12 cellular contexts compared by ENCODE assay signal in the genomic region with DNA sequence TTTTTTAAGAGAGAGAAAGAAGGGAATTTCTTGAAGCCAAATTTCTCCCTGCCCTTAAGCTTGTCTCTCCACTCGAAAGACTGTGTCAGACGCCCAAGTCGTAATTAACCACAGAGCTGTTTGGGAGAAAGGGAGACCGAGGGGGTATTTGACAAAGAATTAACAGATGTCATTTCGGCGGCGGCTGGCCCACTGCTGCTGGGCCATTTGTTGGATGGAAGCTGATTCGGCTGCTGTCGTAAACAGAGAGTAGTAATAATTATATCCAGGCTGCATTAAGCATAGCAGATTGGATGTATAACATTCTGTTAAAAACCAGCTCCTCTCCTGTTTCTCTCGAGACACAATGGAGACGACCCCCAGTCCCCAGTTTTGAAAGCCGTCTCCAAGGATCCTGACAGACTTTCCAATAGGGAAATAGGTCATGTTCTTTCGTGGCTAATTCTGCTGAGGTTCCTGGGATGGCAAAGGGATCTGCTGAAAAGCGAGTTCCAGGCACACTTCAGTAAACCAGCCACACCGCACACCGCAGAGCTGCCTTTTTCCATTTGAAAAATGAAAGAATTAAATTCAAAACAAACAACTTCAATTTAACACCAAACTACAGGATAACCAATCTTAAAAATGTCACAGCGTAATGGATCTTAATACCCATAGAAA.
A peak's percentile ranks its signal among the peaks of the same experiment; 100 is the strongest.
DNase-seq lines count a peak whose midpoint lies in the region; ATAC-seq and TF ChIP-seq lines count a peak whose summit lies in the region.
"Had no signal": no experiment of that assay in that cellular context is flagged by ENCODE, and none has a peak within 500 bp of the region (broad histone marks: within the 10 kb centered on the region; RNA-seq: fewer than 3 reads in every experiment).

No MANE protein-coding gene starts in this region.

- H3K4me3 ChIP-seq in mammary epithelial cell (replicated peaks in 1 of 3; ENCODE audit: insufficient read depth in 1 of 3, low read depth in 2 of 3, low read length in 3 of 3) = no peak overlapping the region
- peak overlapping the region; percentile 49 to 66 (median 65) for H3K4me3 ChIP-seq in skeletal muscle tissue (ENCODE audit: low read length in 3 of 3)
- H3K4me3 ChIP-seq: body of pancreas had no signal

- dilution Hi-C loops in mammary epithelial cell (cut with HindIII; ENCODE audit: low sequenced_read_pairs) = no loop called here

- peaks cover 85% of the 10 kb centered on the region for H3K27me3 Mint-ChIP-seq in Calu3 (ENCODE audit: unreplicated experiment)
- peaks cover 7% of the 10 kb centered on the region for H3K27me3 Mint-ChIP-seq in activated CD8-positive, alpha-beta T cell treated with anti-CD3 and anti-CD28 coated beads for 36 hours

- WGBS in mammary epithelial cell (ENCODE audit: low coverage, missing lambda C conversion rate) = 26% methylated on average over 16 of the region's 17 CpGs

- DNase-seq in HEK293T (ENCODE audit: extremely low spot score) (no peak), mammary epithelial cell (no peak), left lobe of liver (ENCODE audit: low spot score) (peak; percentile 22), Calu3 (no peak), Ammon's horn (ENCODE audit: low spot score) (no peak), SK-N-DZ (ENCODE audit: low spot score) (no peak)
- DNase-seq in activated CD8-positive, alpha-beta T cell treated with anti-CD3 and anti-CD28 coated beads for 36 hours = no peak
- DNase-seq: activated T-cell treated with anti-CD3 and anti-CD28 coated beads for 4 hours, PC-3 had no signal

- H3K4me1 Mint-ChIP-seq in Calu3 (ENCODE audit: low read depth, unreplicated experiment) = no peaks in the 10 kb centered on the region
- no peaks in the 10 kb centered on the region for H3K4me1 Mint-ChIP-seq in activated CD8-positive, alpha-beta T cell treated with anti-CD3 and anti-CD28 coated beads for 36 hours (ENCODE audit: low read depth)
- H3K4me1 Mint-ChIP-seq: stimulated activated effector memory CD8-positive, alpha-beta T cell treated with anti-CD3 and anti-CD28 coated beads, Interleukin-12 subunit alpha, Interleukin-12 subunit beta, amount 100 ng/mL, for 72 hours had no signal

- no peaks in the 10 kb centered on the region for H3K9me3 Mint-ChIP-seq in Calu3 (ENCODE audit: low read depth, unreplicated experiment)
- peaks cover 2% of the 10 kb centered on the region for H3K9me3 Mint-ChIP-seq in activated CD8-positive, alpha-beta T cell treated with anti-CD3 and anti-CD28 coated beads for 36 hours
- H3K9me3 Mint-ChIP-seq: stimulated activated effector memory CD8-positive, alpha-beta T cell treated with anti-CD3 and anti-CD28 coated beads, Interleukin-12 subunit alpha, Interleukin-12 subunit beta, amount 100 ng/mL, for 72 hours had no signal

- intact Hi-C loops in mammary epithelial cell (cut with micrococcal nuclease) (loop anchor here (2.0 kb wide), 1 partner anchor 47 kb away; no protein-coding TSS in a partner anchor), Calu3 (cut with micrococcal nuclease; ENCODE audit: unreplicated experiment) (no loop called here)
- intact Hi-C loops in activated CD8-positive, alpha-beta T cell treated with anti-CD3 and anti-CD28 coated beads for 36 hours (cut with micrococcal nuclease) = no loop called here

- H2AFZ ChIP-seq in mammary epithelial cell (ENCODE audit: low read depth, low read length) = peak overlapping the region; percentile 96

- no peaks in the 10 kb centered on the region for H4K20me1 ChIP-seq in mammary epithelial cell (ENCODE audit: insufficient read depth, low read length)

- no peak overlapping the region for H3K27ac Mint-ChIP-seq in Calu3 (ENCODE audit: unreplicated experiment)
- no peak overlapping the region for H3K27ac Mint-ChIP-seq in activated CD8-positive, alpha-beta T cell treated with anti-CD3 and anti-CD28 coated beads for 36 hours
- H3K27ac Mint-ChIP-seq: stimulated activated effector memory CD8-positive, alpha-beta T cell treated with anti-CD3 and anti-CD28 coated beads, Interleukin-12 subunit alpha, Interleukin-12 subunit beta, amount 100 ng/mL, for 72 hours had no signal

- ATAC-seq in left lobe of liver = no peak
- no peak for ATAC-seq in activated CD8-positive, alpha-beta T cell treated with anti-CD3 and anti-CD28 coated beads for 36 hours
- ATAC-seq: PC-3; stimulated activated effector memory CD8-positive, alpha-beta T cell treated with anti-CD3 and anti-CD28 coated beads, Interleukin-12 subunit alpha, Interleukin-12 subunit beta, amount 100 ng/mL, for 72 hours had no signal

- no peaks in the 10 kb centered on the region for H3K36me3 ChIP-seq in mammary epithelial cell (ENCODE audit: insufficient read depth, low read length)
- no peaks in the 10 kb centered on the region for H3K36me3 ChIP-seq in skeletal muscle tissue (ENCODE audit: control insufficient read depth in 3 of 3, insufficient read depth in 3 of 3, low read length in 3 of 3)

- CTCF ChIA-PET in HEK293T (lab: Yijun Ruan, JAX) = interaction anchor here (0.5 to 1.0 kb wide), 2 partner anchors 90 to 315 kb away, joined by 3 read pairs; no protein-coding TSS in a partner anchor
- CTCF ChIA-PET in mammary epithelial cell (lab: Charles Lee; ENCODE audit: low non-redundant PET) = no interaction called here
- CTCF ChIA-PET in Calu3 (lab: Charles Lee) = interaction anchor here (0.6 to 1.4 kb wide), 2 partner anchors 10 to 24 kb away, joined by 3 to 5 read pairs; no protein-coding TSS in a partner anchor
- CTCF ChIA-PET in activated CD8-positive, alpha-beta T cell treated with anti-CD3 and anti-CD28 coated beads for 36 hours (lab: Charles Lee) = interaction anchor here (2.9 kb wide), 1 partner anchor 90 kb away, joined by 8 read pairs; no protein-coding TSS in a partner anchor

- peak overlapping the region; percentile 59 for H3K4me2 ChIP-seq in mammary epithelial cell (ENCODE audit: insufficient read depth, low read depth, low read length)

- H3K9me3 ChIP-seq in mammary epithelial cell (replicated peaks; ENCODE audit: insufficient read depth, low read length) (no peaks in the 10 kb centered on the region), skeletal muscle tissue (ENCODE audit: control insufficient read depth in 3 of 3, low read length in 3 of 3) (no peaks in the 10 kb centered on the region)
- H3K9me3 ChIP-seq: body of pancreas had no signal

- no peaks in the 10 kb centered on the region for H3K36me3 Mint-ChIP-seq in Calu3 (ENCODE audit: insufficient read depth, unreplicated experiment)
- no peaks in the 10 kb centered on the region for H3K36me3 Mint-ChIP-seq in activated CD8-positive, alpha-beta T cell treated with anti-CD3 and anti-CD28 coated beads for 36 hours (ENCODE audit: low read depth)
- H3K36me3 Mint-ChIP-seq: stimulated activated effector memory CD8-positive, alpha-beta T cell treated with anti-CD3 and anti-CD28 coated beads, Interleukin-12 subunit alpha, Interleukin-12 subunit beta, amount 100 ng/mL, for 72 hours had no signal

- peaks cover 18% of the 10 kb centered on the region for H3K4me1 ChIP-seq in mammary epithelial cell (ENCODE audit: insufficient read depth, low read length)
- H3K4me1 ChIP-seq in skeletal muscle tissue (ENCODE audit: control insufficient read depth in 3 of 3, insufficient read depth in 3 of 3, low read length in 3 of 3) = peaks cover 6 to 11% (median 11%) of the 10 kb centered on the region in 3 donors
- H3K4me1 ChIP-seq: body of pancreas had no signal

- H3K9ac ChIP-seq in mammary epithelial cell (ENCODE audit: insufficient read depth, low read length) (peak overlapping the region; percentile 30), skeletal muscle tissue (ENCODE audit: low read depth in 1 of 3, low read length in 3 of 3) (peak overlapping the region; percentile 54 to 75 (median 56))

- H3K79me2 ChIP-seq in mammary epithelial cell (ENCODE audit: insufficient read depth, low read length) = no peaks in the 10 kb centered on the region

- H3K27ac ChIP-seq in mammary epithelial cell (ENCODE audit: insufficient read depth, low read depth, low read length) = peak overlapping the region; percentile 2
- H3K27ac ChIP-seq in skeletal muscle tissue (ENCODE audit: low read depth, low read length) = peak overlapping the region; percentile 19
- H3K27ac ChIP-seq: body of pancreas had no signal

- no peak overlapping the region for H3K4me3 Mint-ChIP-seq in Calu3 (ENCODE audit: low read depth, unreplicated experiment)
- H3K4me3 Mint-ChIP-seq in activated CD8-positive, alpha-beta T cell treated with anti-CD3 and anti-CD28 coated beads for 36 hours = no peak overlapping the region
- H3K4me3 Mint-ChIP-seq: stimulated activated effector memory CD8-positive, alpha-beta T cell treated with anti-CD3 and anti-CD28 coated beads, Interleukin-12 subunit alpha, Interleukin-12 subunit beta, amount 100 ng/mL, for 72 hours had no signal

- BruUV-seq in mammary epithelial cell (replicated peaks; lab: Mats Ljungman, UMichigan) (no TSS peak), Calu3 (replicated peaks; lab: Mats Ljungman, UMichigan) (no TSS peak)

- TF ChIP-seq CTCF in mammary epithelial cell (conservative IDR thresholded peaks at IDR 0.05 in 1 of 2, IDR thresholded peaks at IDR 0.05 in 1 of 2; ENCODE audit: extremely low read depth in 1 of 2, insufficient read depth in 1 of 2, low read depth in 1 of 2, low read length in 2 of 2) (no peak), Calu3 (IDR thresholded peaks at IDR 0.05; ENCODE audit: unreplicated experiment) (no peak)
- TF ChIP-seq CTCF in activated CD8-positive, alpha-beta T cell treated with anti-CD3 and anti-CD28 coated beads for 36 hours (IDR thresholded peaks at IDR 0.05) = no peak

- in situ Hi-C loops in mammary epithelial cell (cut with MboI; ENCODE audit: low sequenced_read_pairs in 2 of 2) = no loop called here

- POLR2A ChIA-PET in HEK293T (lab: Yijun Ruan, JAX) = no interaction called here
- POLR2A ChIA-PET in activated CD8-positive, alpha-beta T cell treated with anti-CD3 and anti-CD28 coated beads for 36 hours (lab: Charles Lee) = no interaction called here

- H3K27me3 ChIP-seq in mammary epithelial cell (ENCODE audit: insufficient read depth, low read length) (no peaks in the 10 kb centered on the region), skeletal muscle tissue (ENCODE audit: control insufficient read depth in 3 of 3, insufficient read depth in 3 of 3, low read length in 3 of 3) (peaks cover 0 to 5% (median 2%) of the 10 kb centered on the region in 3 donors)
- H3K27me3 ChIP-seq: body of pancreas had no signal

TF ChIP-seq in HEK293T, 16 proteins besides CTCF, POLR2A, EP300 and RAD21:
- TF ChIP-seq ELF4 (IDR thresholded peaks at IDR 0.05) (0 out of 2 replicates have a peak, but pooled peaks have one; percentile 4), FOXK2 (IDR thresholded peaks at IDR 0.05) (no peak)

Comparison
In these comparisons a context has a peak if more than half of its experiments do, and no peak if none do; other contexts are left out.
1. H3K4me3 ChIP-seq: peak in skeletal muscle tissue (3 of 3); none in mammary epithelial cell (0 of 3).